1 cellular context compared by ENCODE assay signal in the genomic region with DNA sequence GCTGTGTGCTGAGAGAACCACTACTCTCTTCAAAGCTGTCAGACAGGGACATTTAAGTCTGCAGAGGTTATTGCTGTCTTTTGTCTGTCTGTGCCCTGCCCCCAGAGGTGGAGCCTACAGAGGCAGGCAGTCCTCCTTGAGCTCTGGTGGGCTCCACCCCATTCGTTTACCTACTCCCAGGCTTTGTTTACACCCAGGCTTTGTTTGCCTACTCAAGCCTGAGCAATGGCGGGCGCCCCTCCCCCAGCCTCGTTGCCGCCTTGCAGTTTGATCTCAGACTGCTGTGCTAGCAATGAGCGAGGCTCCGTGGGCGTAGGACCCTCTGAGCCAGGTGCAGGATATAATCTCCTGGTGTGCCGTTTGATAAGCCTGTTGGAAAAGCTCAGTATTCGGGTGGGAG.
TF ChIP-seq lines count a peak whose summit lies in the region.
"Not testable (repeated sequence)": the region's sequence is repeated elsewhere in the genome, so short reads cannot be mapped to it uniquely, and the experiment has no call there.

No MANE protein-coding gene starts in this region.

TF ChIP-seq in HepG2, 621 proteins besides CTCF, POLR2A, EP300 and RAD21 (continued from another document):
- TF ChIP-seq, protein P1, sequence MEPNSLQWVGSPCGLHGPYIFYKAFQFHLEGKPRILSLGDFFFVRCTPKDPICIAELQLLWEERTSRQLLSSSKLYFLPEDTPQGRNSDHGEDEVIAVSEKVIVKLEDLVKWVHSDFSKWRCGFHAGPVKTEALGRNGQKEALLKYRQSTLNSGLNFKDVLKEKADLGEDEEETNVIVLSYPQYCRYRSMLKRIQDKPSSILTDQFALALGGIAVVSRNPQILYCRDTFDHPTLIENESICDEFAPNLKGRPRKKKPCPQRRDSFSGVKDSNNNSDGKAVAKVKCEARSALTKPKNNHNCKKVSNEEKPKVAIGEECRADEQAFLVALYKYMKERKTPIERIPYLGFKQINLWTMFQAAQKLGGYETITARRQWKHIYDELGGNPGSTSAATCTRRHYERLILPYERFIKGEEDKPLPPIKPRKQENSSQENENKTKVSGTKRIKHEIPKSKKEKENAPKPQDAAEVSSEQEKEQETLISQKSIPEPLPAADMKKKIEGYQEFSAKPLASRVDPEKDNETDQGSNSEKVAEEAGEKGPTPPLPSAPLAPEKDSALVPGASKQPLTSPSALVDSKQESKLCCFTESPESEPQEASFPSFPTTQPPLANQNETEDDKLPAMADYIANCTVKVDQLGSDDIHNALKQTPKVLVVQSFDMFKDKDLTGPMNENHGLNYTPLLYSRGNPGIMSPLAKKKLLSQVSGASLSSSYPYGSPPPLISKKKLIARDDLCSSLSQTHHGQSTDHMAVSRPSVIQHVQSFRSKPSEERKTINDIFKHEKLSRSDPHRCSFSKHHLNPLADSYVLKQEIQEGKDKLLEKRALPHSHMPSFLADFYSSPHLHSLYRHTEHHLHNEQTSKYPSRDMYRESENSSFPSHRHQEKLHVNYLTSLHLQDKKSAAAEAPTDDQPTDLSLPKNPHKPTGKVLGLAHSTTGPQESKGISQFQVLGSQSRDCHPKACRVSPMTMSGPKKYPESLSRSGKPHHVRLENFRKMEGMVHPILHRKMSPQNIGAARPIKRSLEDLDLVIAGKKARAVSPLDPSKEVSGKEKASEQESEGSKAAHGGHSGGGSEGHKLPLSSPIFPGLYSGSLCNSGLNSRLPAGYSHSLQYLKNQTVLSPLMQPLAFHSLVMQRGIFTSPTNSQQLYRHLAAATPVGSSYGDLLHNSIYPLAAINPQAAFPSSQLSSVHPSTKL (CRISPR knock-in tag; IDR thresholded peaks at IDR 0.05) = peak; percentile 40; the same call in 1 of the 2 replicates
- 0 out of 2 replicates have a peak, but pooled peaks have one; percentile 21 for TF ChIP-seq FOXJ3 (CRISPR knock-in tag; IDR thresholded peaks at IDR 0.05; ENCODE audit: borderline replicate concordance)
- peak; percentile 28; the same call in 1 of the 2 replicates for TF ChIP-seq SALL1 (CRISPR knock-in tag; IDR thresholded peaks at IDR 0.05)
- peak; percentile 67 for TF ChIP-seq FOXA3 (CRISPR knock-in tag; IDR thresholded peaks at IDR 0.05)
- TF ChIP-seq, protein P2, sequence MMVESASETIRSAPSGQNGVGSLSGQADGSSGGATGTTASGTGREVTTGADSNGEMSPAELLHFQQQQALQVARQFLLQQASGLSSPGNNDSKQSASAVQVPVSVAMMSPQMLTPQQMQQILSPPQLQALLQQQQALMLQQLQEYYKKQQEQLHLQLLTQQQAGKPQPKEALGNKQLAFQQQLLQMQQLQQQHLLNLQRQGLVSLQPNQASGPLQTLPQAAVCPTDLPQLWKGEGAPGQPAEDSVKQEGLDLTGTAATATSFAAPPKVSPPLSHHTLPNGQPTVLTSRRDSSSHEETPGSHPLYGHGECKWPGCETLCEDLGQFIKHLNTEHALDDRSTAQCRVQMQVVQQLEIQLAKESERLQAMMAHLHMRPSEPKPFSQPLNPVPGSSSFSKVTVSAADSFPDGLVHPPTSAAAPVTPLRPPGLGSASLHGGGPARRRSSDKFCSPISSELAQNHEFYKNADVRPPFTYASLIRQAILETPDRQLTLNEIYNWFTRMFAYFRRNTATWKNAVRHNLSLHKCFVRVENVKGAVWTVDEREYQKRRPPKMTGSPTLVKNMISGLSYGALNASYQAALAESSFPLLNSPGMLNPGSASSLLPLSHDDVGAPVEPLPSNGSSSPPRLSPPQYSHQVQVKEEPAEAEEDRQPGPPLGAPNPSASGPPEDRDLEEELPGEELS (CRISPR knock-in tag; IDR thresholded peaks at IDR 0.05) = peak; percentile 61
- not testable (repeated sequence) for TF ChIP-seq FOXA1 (IDR thresholded peaks at IDR 0.05)
- TF ChIP-seq FOXA1 (CRISPR knock-in tag; IDR thresholded peaks at IDR 0.05) = peak; percentile 67
